ENCODE assay signal across 8 cellular contexts in the genomic region with DNA sequence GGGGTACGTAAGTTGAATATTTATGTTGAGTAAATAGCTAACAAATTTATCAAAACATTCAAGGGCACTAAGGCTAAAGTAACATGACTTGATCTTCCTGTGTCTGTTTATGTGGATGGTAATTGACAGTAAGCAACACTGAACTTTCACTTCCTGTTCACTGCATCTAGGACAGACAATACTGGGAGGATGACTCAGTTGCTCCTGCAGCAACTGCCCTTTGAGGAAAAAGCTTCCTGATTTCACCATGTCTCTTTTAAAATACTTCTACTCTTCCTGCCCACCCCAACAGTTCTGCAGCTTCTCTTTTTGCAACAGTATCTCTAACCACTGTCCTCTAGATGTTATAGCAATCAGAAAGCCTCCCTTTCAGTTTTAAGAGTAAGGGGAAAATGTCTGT.
A peak's percentile ranks its signal among the peaks of the same experiment; 100 is the strongest.
DNase-seq lines count a peak whose midpoint lies in the region; ATAC-seq, FAIRE-seq and TF ChIP-seq lines count a peak whose summit lies in the region.

No MANE protein-coding gene starts in this region.

- H3K27ac ChIP-seq in SJCRH30 (no peak overlapping the region), ascending aorta (no peak overlapping the region)

- H3K27me3 ChIP-seq in SJCRH30 (no peaks in the 10 kb centered on the region), ascending aorta (no peaks in the 10 kb centered on the region)

- H3K4me3 ChIP-seq in SJCRH30 (peak overlapping the region; percentile 5), ascending aorta (no peak overlapping the region)

- intact Hi-C loops in ascending aorta (cut with DNase I): no loop called here

- no peak for DNase-seq in GM18507 (ENCODE audit: extremely low spot score, insufficient read length, low read depth)
- DNase-seq in SJCRH30: no peak
- DNase-seq in islet precursor cell: peak; percentile 66
- no peak for DNase-seq in NCI-H748 (lab: John Stamatoyannopoulos, UW; ENCODE audit: unreplicated experiment)
- no peak for DNase-seq in ascending aorta (ENCODE audit: low spot score in 2 of 2)
- DNase-seq in activated CD4-positive, CD25-positive, alpha-beta regulatory T cell treated with anti-CD3 and anti-CD28 coated beads, Interleukin-2, amount 50 U/mL, for 72 hours: no peak
- no peak for DNase-seq in NCI-H128 (lab: John Stamatoyannopoulos, UW; ENCODE audit: unreplicated experiment)

- FAIRE-seq in GM18507 (lab: Jason Lieb, UNC): peak; percentile 60

- H3K36me3 ChIP-seq in SJCRH30: no peaks in the 10 kb centered on the region
- no peaks in the 10 kb centered on the region for H3K36me3 ChIP-seq in ascending aorta

- H3K4me1 ChIP-seq in SJCRH30 (peaks cover 9% of the 10 kb centered on the region), ascending aorta (no peaks in the 10 kb centered on the region)

- no peak for TF ChIP-seq CTCF in ascending aorta (IDR thresholded peaks at IDR 0.05)

- no peaks in the 10 kb centered on the region; the same call in 1 of the 2 replicates for H3K9me3 ChIP-seq in SJCRH30 (replicated peaks)
- H3K9me3 ChIP-seq in ascending aorta: no peaks in the 10 kb centered on the region

- ATAC-seq in HG03039 (IDR thresholded peaks at IDR 0.05; ENCODE audit: unreplicated experiment): peak; percentile 74
